In genomic region chr4:119041951-119042560, GRCh38 we compare ENCODE assay signal across 8 cellular contexts.
A peak's percentile ranks its signal among the peaks of the same experiment; 100 is the strongest.
DNase-seq lines count a peak whose midpoint lies in the region; ATAC-seq and TF ChIP-seq lines count a peak whose summit lies in the region.

No MANE protein-coding gene starts in this region.

- peak; percentile 85 for ATAC-seq in HG02623 (IDR thresholded peaks at IDR 0.05; ENCODE audit: unreplicated experiment)
- ATAC-seq in SK-N-SH treated with all-trans-retinoic acid at 6 μM for 48 hours, result peak; percentile 76

- in situ Hi-C loops in astrocyte of the cerebellum (cut with HindIII; ENCODE audit: low sequenced_read_pairs), result no loop called here

- DNase-seq in NB4 (ENCODE audit: low read depth) (peak; percentile 79), astrocyte of the cerebellum (ENCODE audit: low read depth) (peak; percentile 62), iPS-NIHi7 (ENCODE audit: extremely low spot score) (peak; percentile 77)
- DNase-seq in stimulated activated CD4-positive, alpha-beta T cell treated with anti-CD3 and anti-CD28 coated beads, Interleukin-15, amount 100 ng/mL, for 48 hours (ENCODE audit: low read depth in 2 of 2), result peak; percentile 12 to 37

- no peak for TF ChIP-seq POLR2A in NB4 (IDR thresholded peaks at IDR 0.05; ENCODE audit: extremely low read depth, insufficient read length)

- no peak overlapping the region for H3K27ac ChIP-seq in 22Rv1

- TF ChIP-seq CTCF in 22Rv1 (IDR thresholded peaks at IDR 0.05), result peak; percentile 90
- TF ChIP-seq CTCF in GM12874 (IDR thresholded peaks at IDR 0.05; ENCODE audit: insufficient read depth, low read depth, low read length), result peak; percentile 46; the same call in 1 of the 2 replicates
- peak; percentile 47 for TF ChIP-seq CTCF in NB4 (IDR thresholded peaks at IDR 0.05; ENCODE audit: low read depth, low read length)
- peak; percentile 69 for TF ChIP-seq CTCF in astrocyte of the cerebellum (IDR thresholded peaks at IDR 0.05; ENCODE audit: low read depth, low read length, missing control alignments)

- H3K4me3 ChIP-seq in NB4 (ENCODE audit: low read depth, low read length) (no peak overlapping the region), astrocyte of the cerebellum (ENCODE audit: low read depth, low read length) (no peak overlapping the region)

TF ChIP-seq in SK-N-SH treated with all-trans-retinoic acid at 6 μM for 48 hours, 23 proteins besides CTCF, POLR2A, EP300 and RAD21:
- TF ChIP-seq ISL1 (CRISPR knock-in tag; IDR thresholded peaks at IDR 0.05) (peak; percentile 77), BACH2 (CRISPR knock-in tag; IDR thresholded peaks at IDR 0.05; ENCODE audit: borderline replicate concordance) (no peak)
TF ChIP-seq in SK-N-SH treated with all-trans-retinoic acid at 6 μM for 48 hours: peak in this region for 1.

Comparison
In these comparisons a context has a peak if more than half of its experiments do, and no peak if none do; other contexts are left out.
1. DNase-seq: peak in every context shown above with its lines; median percentile 79 in NB4; 77 in iPS-NIHi7; 62 in astrocyte of the cerebellum; 24 in stimulated activated CD4-positive, alpha-beta T cell treated with anti-CD3 and anti-CD28 coated beads, Interleukin-15, amount 100 ng/mL, for 48 hours.